ENCODE assay signal across 20 cellular contexts in the genomic region with DNA sequence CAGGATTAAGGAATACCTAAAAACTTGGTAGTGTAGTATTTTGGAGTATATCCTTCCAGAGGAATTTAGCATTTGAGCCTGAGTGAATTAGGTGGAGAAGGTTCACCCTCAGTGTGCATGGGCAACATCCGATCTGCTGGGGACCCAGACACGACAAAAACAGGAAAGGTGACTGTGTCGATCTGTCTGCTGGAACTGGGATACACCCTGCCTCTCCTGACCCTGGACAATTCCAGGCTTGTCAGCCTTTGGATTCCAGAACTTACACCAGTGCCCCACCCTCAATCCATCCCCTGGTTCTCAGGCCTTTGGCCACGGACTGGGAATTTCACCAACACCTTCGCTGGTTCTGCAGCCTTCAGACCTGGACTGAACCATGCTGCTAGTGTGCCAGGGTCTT. TPM values are rescaled to one million over a fixed set of nuclear protein-coding genes. Genes with fewer than 3 reads are reported as not detected.
DNase-seq lines count a peak whose midpoint lies in the region; ATAC-seq, FAIRE-seq and TF ChIP-seq lines count a peak whose summit lies in the region.
"Had no signal": no experiment of that assay in that cellular context is flagged by ENCODE, and none has a peak within 500 bp of the region (broad histone marks: within the 10 kb centered on the region; RNA-seq: fewer than 3 reads in every experiment).

No MANE protein-coding gene starts in this region.

- H3K4me3 ChIP-seq in RWPE2 (ENCODE audit: severe bottlenecking): no peak overlapping the region
- no peak overlapping the region for H3K4me3 ChIP-seq in keratinocyte (ENCODE audit: control insufficient read depth in 2 of 3, extremely low read depth in 1 of 3, insufficient read depth in 2 of 3, low read depth in 1 of 3, low read length in 3 of 3)
- H3K4me3 ChIP-seq: A549 had no signal

- H3K36me3 ChIP-seq in RWPE2 (ENCODE audit: low read depth) (no peaks in the 10 kb centered on the region), keratinocyte (ENCODE audit: control insufficient read depth in 2 of 2, extremely low read depth in 1 of 2, insufficient read depth in 2 of 2, low read length in 2 of 2) (no peaks in the 10 kb centered on the region)
- H3K36me3 ChIP-seq: BE2C had no signal

- H3K9ac ChIP-seq in keratinocyte (ENCODE audit: control insufficient read depth, extremely low read depth, insufficient read depth, low read length): no peak overlapping the region

- DNase-seq in RWPE1 (ENCODE audit: low spot score) (peak; percentile 61), RWPE2 (ENCODE audit: low spot score) (no peak), dermis blood vessel endothelial cell (peak; percentile 67), keratinocyte (ENCODE audit: low read depth, low spot score) (no peak), dedifferentiated amniotic fluid mesenchymal stem cell (ENCODE audit: extremely low spot score) (no peak)
- DNase-seq: BE2C; CD4-positive, alpha-beta memory T cell; DMS153; DMS79 treated with DMSO at 0.1 percent for 48 hours; EL; GOT3; H9 had no signal

- H3K27ac ChIP-seq in RWPE1 (peak overlapping the region; percentile 74), RWPE2 (ENCODE audit: poor library complexity, severe bottlenecking) (peak overlapping the region; percentile 37), keratinocyte (ENCODE audit: control insufficient read depth, insufficient read depth, low read length) (no peak overlapping the region)
- H3K27ac ChIP-seq: A549, C4-2B had no signal

- no peaks in the 10 kb centered on the region for H4K20me1 ChIP-seq in keratinocyte (ENCODE audit: control insufficient read depth, extremely low read depth, insufficient read depth, low read length)

- no peaks in the 10 kb centered on the region for H3K79me2 ChIP-seq in keratinocyte (ENCODE audit: control insufficient read depth, insufficient read depth, low read length)

- no peak overlapping the region for H2AFZ ChIP-seq in keratinocyte (ENCODE audit: control insufficient read depth, low read length)

- TF ChIP-seq CTCF in RWPE1 (conservative IDR thresholded peaks at IDR 0.05; ENCODE audit: low read depth) (no peak), RWPE2 (IDR thresholded peaks at IDR 0.05; ENCODE audit: poor library complexity, severe bottlenecking) (no peak), keratinocyte (optimal IDR thresholded peaks at IDR 0.05 in 1 of 3, IDR thresholded peaks at IDR 0.05 in 1 of 3, conservative IDR thresholded peaks at IDR 0.05 in 1 of 3; ENCODE audit: extremely low read depth in 1 of 3, insufficient read depth in 2 of 3, low read length in 3 of 3) (no peak)

- POLR2A ChIA-PET in RWPE1 (lab: Yijun Ruan, JAX; ENCODE audit: low non-redundant PET): no interaction called here

- no peaks in the 10 kb centered on the region for H3K9me3 ChIP-seq in RWPE2 (ENCODE audit: severe bottlenecking)
- no peaks in the 10 kb centered on the region for H3K9me3 ChIP-seq in keratinocyte (ENCODE audit: control insufficient read depth, low read depth, low read length)
- H3K9me3 ChIP-seq: A549, BE2C had no signal

- H3K27me3 ChIP-seq in RWPE2 (ENCODE audit: insufficient read depth, poor library complexity, severe bottlenecking) (no peaks in the 10 kb centered on the region), keratinocyte (ENCODE audit: control insufficient read depth, extremely low read depth, insufficient read depth, low read length) (no peaks in the 10 kb centered on the region)
- H3K27me3 ChIP-seq: BE2C had no signal

- ATAC-seq in RWPE2 (ENCODE audit: low read depth) (peak; percentile 30; the same call in 1 of the 3 replicates), HG03469 (IDR thresholded peaks at IDR 0.05; ENCODE audit: unreplicated experiment) (no peak)
- ATAC-seq: A549 had no signal

- H3K4me1 ChIP-seq in RWPE2 (ENCODE audit: insufficient read depth, poor library complexity, severe bottlenecking) (peaks cover 34% of the 10 kb centered on the region), keratinocyte (ENCODE audit: control insufficient read depth, extremely low read depth, insufficient read depth, low read length) (peaks cover 19% of the 10 kb centered on the region)
- H3K4me1 ChIP-seq: A549, BE2C had no signal

- dilution Hi-C loops in keratinocyte (cut with MboI; ENCODE audit: extremely low pct_ligation_motif_present, low sequenced_read_pairs): no loop called here

- no peak for FAIRE-seq in keratinocyte (lab: Jason Lieb, UNC)
- FAIRE-seq: A549, D721Med, G401.6, GM12892, HTR-8/SVneo had no signal

- no peaks in the 10 kb centered on the region for H3K9me1 ChIP-seq in keratinocyte (ENCODE audit: control insufficient read depth, extremely low read depth, insufficient read depth, low read length)

- peak overlapping the region; percentile 7 for H3K4me2 ChIP-seq in keratinocyte (ENCODE audit: control insufficient read depth, extremely low read depth, insufficient read depth, low read depth, low read length)
- H3K4me2 ChIP-seq: A549 had no signal

- CTCF ChIA-PET in RWPE1 (lab: Yijun Ruan, JAX): no interaction called here

RNA-seq across cellular contexts. Expression of a gene that starts 41.9 kb away (rescaled TPM):
- 178 and 216 TPM in 2 replicates for total RNA-seq in dermis blood vessel endothelial cell
- polyA plus RNA-seq in keratinocyte: 10.5 to 16.0 TPM (median 15.1 TPM) in 3 replicates
- polyA plus RNA-seq in keratinocyte (2011; ENCODE audit: low read depth): 80.1 TPM
- polyA plus RNA-seq in keratinocyte (2011; cell fraction: cytosol; rRNA removed): 6.5 and 7.5 TPM in 2 replicates
- 52.2 and 53.9 TPM in 2 replicates for polyA plus RNA-seq in keratinocyte (2011; cell fraction: nucleus; rRNA removed)
- polyA plus RNA-seq in keratinocyte (2012; ENCODE audit: low replicate concordance): 14.6 and 19.7 TPM in 2 replicates
- 20.3 to 64.7 TPM (median 24.9 TPM) in 3 replicates for polyA minus RNA-seq in keratinocyte
- polyA minus RNA-seq in keratinocyte (2011; cell fraction: cytosol; rRNA and poly(A)+ RNA removed): 5.4 TPM
- 17.5 and 27.4 TPM in 2 replicates for polyA minus RNA-seq in keratinocyte (2011; cell fraction: nucleus; rRNA and poly(A)+ RNA removed)

RNA-seq across cellular contexts. Expression of a gene that starts 56.0 kb away (rescaled TPM):
- total RNA-seq in dermis blood vessel endothelial cell: 0.19 TPM in 1 of 2 replicates, not detected in the other
- polyA plus RNA-seq in keratinocyte: not detected in 3 replicates
- not detected for polyA plus RNA-seq in keratinocyte (2011; ENCODE audit: low read depth)
- polyA plus RNA-seq in keratinocyte (2011; cell fraction: cytosol; rRNA removed): not detected in 2 replicates
- polyA plus RNA-seq in keratinocyte (2011; cell fraction: nucleus; rRNA removed): not detected in 2 replicates
- polyA plus RNA-seq in keratinocyte (2012; ENCODE audit: low replicate concordance): not detected in 2 replicates
- not detected in 3 replicates for polyA minus RNA-seq in keratinocyte
- polyA minus RNA-seq in keratinocyte (2011; cell fraction: cytosol; rRNA and poly(A)+ RNA removed): not detected
- polyA minus RNA-seq in keratinocyte (2011; cell fraction: nucleus; rRNA and poly(A)+ RNA removed): not detected in 2 replicates
- total RNA-seq: CD4-positive, alpha-beta memory T cell; H9 had no signal
- polyA plus RNA-seq: AG04450; CD4-positive, alpha-beta memory T cell had no signal

Comparison
In these comparisons a context has a peak if more than half of its experiments do, and no peak if none do; other contexts are left out.
1. DNase-seq: peak in RWPE1 (single experiment) and dermis blood vessel endothelial cell (single experiment); none in RWPE2 (single experiment), keratinocyte (single experiment) and dedifferentiated amniotic fluid mesenchymal stem cell (single experiment).